1 cellular context compared by ENCODE assay signal in genomic region chr1:21559788-21560567, GRCh38.
TF ChIP-seq lines count a peak whose summit lies in the region.

No MANE protein-coding gene starts in this region.

TF ChIP-seq in HepG2, 621 proteins besides CTCF, POLR2A, EP300 and RAD21 (continued from another document):
- TF ChIP-seq PRDM10 (CRISPR knock-in tag; IDR thresholded peaks at IDR 0.05; ENCODE audit: low read depth), result no peak
- no peak for TF ChIP-seq PRMT3 (CRISPR knock-in tag; IDR thresholded peaks at IDR 0.05; ENCODE audit: borderline replicate concordance, low read depth)
- TF ChIP-seq FOXK2 (IDR thresholded peaks at IDR 0.05), result no peak
- no peak for TF ChIP-seq ZNF607 (CRISPR knock-in tag; IDR thresholded peaks at IDR 0.05; ENCODE audit: borderline replicate concordance)
- TF ChIP-seq NKX3-1 (CRISPR knock-in tag; IDR thresholded peaks at IDR 0.05), result no peak
